ENCODE assay signal across 8 cellular contexts in genomic region chrX:134172588-134173259, GRCh38.
DNase-seq lines count a peak whose midpoint lies in the region; ATAC-seq and TF ChIP-seq lines count a peak whose summit lies in the region.

No MANE protein-coding gene starts in this region.

- no peaks in the 10 kb centered on the region for H3K27me3 ChIP-seq in DND-41 (ENCODE audit: insufficient read depth, low read length, poor library complexity)
- H3K27me3 ChIP-seq in effector memory CD4-positive, alpha-beta T cell (replicated peaks; ENCODE audit: control insufficient read depth, insufficient read depth, low read length, poor library complexity, severe bottlenecking), result peaks cover 3% of the 10 kb centered on the region

- H3K9me3 ChIP-seq in DND-41 (ENCODE audit: insufficient read depth, low read length, severe bottlenecking), result no peaks in the 10 kb centered on the region
- no peaks in the 10 kb centered on the region for H3K9me3 ChIP-seq in effector memory CD4-positive, alpha-beta T cell (ENCODE audit: control insufficient read depth, low read length)

- H3K4me1 ChIP-seq in DND-41 (ENCODE audit: insufficient read depth, low read length), result peaks cover 39% of the 10 kb centered on the region
- H3K4me1 ChIP-seq in effector memory CD4-positive, alpha-beta T cell (ENCODE audit: control insufficient read depth, insufficient read depth, low read length, poor library complexity, severe bottlenecking), result peaks cover 7% of the 10 kb centered on the region

- H2AFZ ChIP-seq in DND-41 (ENCODE audit: low read depth, low read length), result peak overlapping the region; percentile 67

- ATAC-seq in DND-41 (ENCODE audit: insufficient read depth, low read depth) (peak; percentile 45), HG02870 (IDR thresholded peaks at IDR 0.05; ENCODE audit: unreplicated experiment) (peak; percentile 49), GM21737 (IDR thresholded peaks at IDR 0.05; ENCODE audit: unreplicated experiment) (no peak)

- H3K27ac ChIP-seq in DND-41 (ENCODE audit: low read length) (peak overlapping the region; percentile 99), substantia nigra (ENCODE audit: low read depth, low read length, poor library complexity, severe bottlenecking) (no peak overlapping the region)
- H3K27ac ChIP-seq in effector memory CD4-positive, alpha-beta T cell (ENCODE audit: insufficient read depth, low read length, poor library complexity, severe bottlenecking), result no peak overlapping the region

- H3K36me3 ChIP-seq in DND-41 (ENCODE audit: insufficient read depth, low read length), result peaks cover 45% of the 10 kb centered on the region
- no peaks in the 10 kb centered on the region for H3K36me3 ChIP-seq in effector memory CD4-positive, alpha-beta T cell (ENCODE audit: control insufficient read depth, insufficient read depth, low read length)

- no peak for TF ChIP-seq CTCF in DND-41 (IDR thresholded peaks at IDR 0.05; ENCODE audit: borderline replicate concordance, extremely low read depth, low read length, poor library complexity, severe bottlenecking)

- H3K4me2 ChIP-seq in DND-41 (ENCODE audit: insufficient read depth, low read length), result peak overlapping the region; percentile 70

- peaks cover 46% of the 10 kb centered on the region for H3K79me2 ChIP-seq in DND-41 (ENCODE audit: insufficient read depth, low read length)

- peaks cover 8% of the 10 kb centered on the region for H4K20me1 ChIP-seq in DND-41 (ENCODE audit: insufficient read depth, low read length)

- peak overlapping the region; percentile 73 to 88; a peak in 3 of 4 replicates for H3K4me3 ChIP-seq in DND-41 (ENCODE audit: low read depth in 1 of 2, low read length in 2 of 2)
- peak overlapping the region; percentile 62 for H3K4me3 ChIP-seq in effector memory CD4-positive, alpha-beta T cell (ENCODE audit: insufficient read depth, low read depth, low read length, poor library complexity, severe bottlenecking)

- peak overlapping the region; percentile 99 for H3K9ac ChIP-seq in DND-41 (ENCODE audit: low read depth, low read length)

- DNase-seq in DND-41 (peak; percentile 71), midbrain (lab: John Stamatoyannopoulos, UW) (peak; percentile 42), substantia nigra (lab: John Stamatoyannopoulos, UW) (peak in 44 of 49 donors; percentile 0 to 53 (median 16)), SHP77 (lab: John Stamatoyannopoulos, UW) (no peak)
- DNase-seq in activated CD4-positive, alpha-beta T cell treated with anti-CD3 and anti-CD28 coated beads for 4 hours, result peak; percentile 48 to 49
- DNase-seq in effector memory CD4-positive, alpha-beta T cell, result no peak

Comparison
In these comparisons a context has a peak if more than half of its experiments do, and no peak if none do; other contexts are left out.
1. DNase-seq: peak in DND-41 (single experiment), activated CD4-positive, alpha-beta T cell treated with anti-CD3 and anti-CD28 coated beads for 4 hours (2 of 2), midbrain (single experiment) and substantia nigra (44 of 49); none in effector memory CD4-positive, alpha-beta T cell (0 of 3) and SHP77 (0 of 2).